8 cellular contexts compared by ENCODE assay signal in the genomic region with DNA sequence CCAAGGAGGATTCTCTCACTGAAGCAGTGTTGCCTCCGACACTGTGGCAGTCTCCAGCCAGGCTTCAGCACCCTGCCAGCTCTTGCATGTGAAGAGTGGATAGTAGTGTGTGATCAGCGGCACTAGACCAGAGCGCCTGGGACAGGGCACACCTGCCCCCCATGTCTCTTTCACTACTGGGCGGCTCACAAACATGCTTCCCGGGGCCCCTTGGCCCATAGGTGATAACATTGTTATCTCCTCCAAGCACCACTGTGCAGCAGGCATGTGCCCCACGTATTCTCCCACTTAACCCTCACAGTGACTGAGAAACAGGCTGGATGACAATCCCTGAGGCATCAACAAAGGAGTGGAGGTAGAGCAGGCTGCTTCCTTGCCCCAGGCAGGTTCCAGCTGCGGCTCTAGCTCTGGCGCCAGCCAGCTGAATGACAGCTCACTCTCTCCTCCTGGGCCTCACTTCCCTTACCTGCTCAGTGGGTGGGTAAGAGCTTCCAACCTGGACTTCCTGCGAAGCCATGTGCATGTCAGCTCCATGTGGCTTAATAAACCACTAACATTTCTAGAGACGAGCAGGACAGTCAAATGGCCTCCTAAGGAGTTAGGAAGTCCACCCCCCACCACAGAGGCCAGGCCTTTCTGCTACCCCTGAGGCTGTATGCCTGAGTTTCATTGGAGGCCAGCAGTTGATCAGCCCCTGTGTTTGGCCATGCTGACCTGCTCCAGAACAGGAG. TPM values are rescaled to one million over a fixed set of nuclear protein-coding genes. Genes with fewer than 3 reads are reported as not detected.
A peak's percentile ranks its signal among the peaks of the same experiment; 100 is the strongest.
DNase-seq lines count a peak whose midpoint lies in the region; ATAC-seq, FAIRE-seq and TF ChIP-seq lines count a peak whose summit lies in the region.

No MANE protein-coding gene starts in this region.

- H3K27me3 ChIP-seq in OCI-LY1 (ENCODE audit: insufficient read depth, low read length) (no peaks in the 10 kb centered on the region), duodenal mucosa (ENCODE audit: control insufficient read depth in 1 of 2, insufficient read depth in 2 of 2, low read length in 2 of 2) (no peaks in the 10 kb centered on the region), pancreas (no peaks in the 10 kb centered on the region)

- 0 out of 2 replicates have a peak, but pooled peaks cover 4% of the 10 kb centered on the region for H3F3A ChIP-seq in OCI-LY1 (ENCODE audit: insufficient read depth, low read length)

- no peaks in the 10 kb centered on the region for H3K9me2 ChIP-seq in OCI-LY1 (ENCODE audit: low read depth, low read length)

- H3K9me3 ChIP-seq in OCI-LY1 (ENCODE audit: low read length) (no peaks in the 10 kb centered on the region), duodenal mucosa (ENCODE audit: control insufficient read depth in 1 of 2, low read length in 2 of 2) (no peaks in the 10 kb centered on the region), pancreas (no peaks in the 10 kb centered on the region)

- H3K4me3 ChIP-seq in OCI-LY1 (ENCODE audit: low read depth, low read length, poor library complexity, severe bottlenecking) (peak overlapping the region; percentile 54), duodenal mucosa (ENCODE audit: low read depth in 1 of 2, low read length in 2 of 2) (peak overlapping the region; percentile 39 to 51), pancreas (no peak overlapping the region)

- H3K4me2 ChIP-seq in OCI-LY1 (ENCODE audit: low read length), result peak overlapping the region; percentile 77

- WGBS in pancreas, 2 donors, result 32 to 40% methylated on average over 10 of the region's 10 CpGs

- H3K36me3 ChIP-seq in OCI-LY1 (ENCODE audit: insufficient read depth, low read length), result peaks cover 14% of the 10 kb centered on the region
- peaks cover 1 to 4% of the 10 kb centered on the region in 2 donors for H3K36me3 ChIP-seq in duodenal mucosa (ENCODE audit: control insufficient read depth in 1 of 2, insufficient read depth in 2 of 2, low read length in 2 of 2)
- H3K36me3 ChIP-seq in pancreas, result no peaks in the 10 kb centered on the region

- H3K27ac ChIP-seq in OCI-LY1 (ENCODE audit: low read depth, low read length, poor library complexity, severe bottlenecking), result peak overlapping the region; percentile 98
- H3K27ac ChIP-seq in duodenal mucosa (ENCODE audit: low read depth, low read length), result peak overlapping the region; percentile 71
- H3K27ac ChIP-seq in pancreas, result peak overlapping the region; percentile 76 to 95 (median 85)

- TF ChIP-seq CTCF in OCI-LY1 (IDR thresholded peaks at IDR 0.05; ENCODE audit: low read length) (no peak), pancreas (IDR thresholded peaks at IDR 0.05) (no peak)

- TF ChIP-seq POLR2A in GM19193 (IDR thresholded peaks at IDR 0.05; ENCODE audit: extremely low read depth, insufficient read depth, insufficient read length), result peak; percentile 25

- peak in 3 of 6 donors; percentile 25 to 63 (median 59) for DNase-seq in pancreas
- no peak for DNase-seq in mucosa of gallbladder (ENCODE audit: low spot score)

- no peaks in the 10 kb centered on the region for H4K20me1 ChIP-seq in OCI-LY1 (ENCODE audit: insufficient read depth, low read length)

- ATAC-seq in pancreas (peak in 2 of 4 donors; percentile 3), HG03342 (IDR thresholded peaks at IDR 0.05; ENCODE audit: unreplicated experiment) (no peak), GM19023 (IDR thresholded peaks at IDR 0.05; ENCODE audit: unreplicated experiment) (no peak), HG03175 (IDR thresholded peaks at IDR 0.05; ENCODE audit: unreplicated experiment) (no peak)

- H2AFZ ChIP-seq in OCI-LY1 (ENCODE audit: low read length), result no peak overlapping the region

- H3K4me1 ChIP-seq in OCI-LY1 (ENCODE audit: insufficient read depth, low read length, severe bottlenecking) (peaks cover 90% of the 10 kb centered on the region), duodenal mucosa (ENCODE audit: control insufficient read depth in 1 of 2, insufficient read depth in 2 of 2, low read length in 2 of 2) (peaks cover 85 to 93% of the 10 kb centered on the region in 2 donors), pancreas (peaks cover 11 to 83% (median 79%) of the 10 kb centered on the region in 3 donors)

- peaks cover 69% of the 10 kb centered on the region for H3K79me2 ChIP-seq in OCI-LY1 (ENCODE audit: insufficient read depth, low read length)

- no peak for FAIRE-seq in pancreas (lab: Jason Lieb, UNC)

- intact Hi-C loops in pancreas (cut with DNase I), result no loop called here

- peak overlapping the region; percentile 71 for H3K9ac ChIP-seq in OCI-LY1 (ENCODE audit: low read length)
- peak overlapping the region; percentile 45 to 74 for H3K9ac ChIP-seq in duodenal mucosa (ENCODE audit: low read depth in 1 of 2, low read length in 2 of 2)

RNA-seq across cellular contexts. Expression of gene KLF13, which starts 37.8 kb away (rescaled TPM):
- 10 to 100 TPM; 28.6 to 57.1 (median 37.2) TPM for total RNA-seq in pancreas
- polyA plus RNA-seq in pancreas, result 10 to 100 TPM; 12.3 to 18.7 TPM
- 86.0 TPM for total RNA-seq in mucosa of gallbladder

Comparison
In these comparisons a context has a peak if more than half of its experiments do, and no peak if none do; other contexts are left out.
1. H3K4me3 ChIP-seq: peak in OCI-LY1 (single experiment) and duodenal mucosa (2 of 2); none in pancreas (0 of 4).
2. Peak in every context shown above with its lines, with median percentiles within 50 percentile points of each other: H3K27ac ChIP-seq.